24 cellular contexts compared by ENCODE assay signal in the genomic region with DNA sequence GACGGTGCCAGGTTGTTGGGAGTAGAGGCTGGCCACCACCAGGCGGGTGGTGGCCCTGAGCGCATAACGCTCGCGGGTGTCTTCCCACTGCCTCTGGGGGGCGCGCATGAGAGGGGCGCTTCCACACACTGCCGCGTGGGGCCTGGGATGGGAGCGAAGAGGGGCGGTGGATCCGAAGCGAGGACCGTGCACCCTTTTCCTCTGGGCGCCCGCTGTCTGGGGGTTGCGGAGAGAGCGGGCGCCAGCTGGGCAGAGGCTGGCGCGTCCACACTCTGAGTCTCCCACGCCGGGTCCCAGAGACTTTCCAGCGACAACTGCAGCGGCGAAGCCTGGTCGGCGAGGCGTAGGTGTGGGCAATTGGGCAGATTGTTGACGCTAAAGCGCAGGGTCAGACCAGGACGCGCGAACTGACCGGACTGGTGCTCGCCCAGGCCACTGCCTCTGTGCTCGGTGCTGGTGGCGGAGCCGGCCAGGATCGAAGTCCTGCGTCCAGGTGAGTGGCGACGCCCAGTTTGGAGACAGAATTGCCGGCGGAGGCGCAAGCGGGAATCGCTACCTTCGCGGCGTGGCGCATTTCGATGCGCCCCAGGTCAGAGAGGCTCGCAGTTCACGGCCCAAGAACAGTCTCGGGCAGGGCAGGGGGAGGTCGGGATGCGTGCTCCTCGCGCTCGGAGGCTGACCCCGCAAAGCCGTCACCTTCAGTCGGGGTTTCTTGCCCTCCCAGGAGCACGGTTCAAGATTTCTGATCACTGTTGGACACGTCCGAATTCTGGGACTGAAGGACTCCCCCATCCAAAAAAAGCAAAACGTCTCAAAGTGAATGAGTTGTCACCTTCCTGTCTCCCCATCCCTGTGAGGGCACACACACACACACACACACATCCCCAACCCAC. TPM values are rescaled to one million over a fixed set of nuclear protein-coding genes. Genes with fewer than 3 reads are reported as not detected.
DNase-seq lines count a peak whose midpoint lies in the region; ATAC-seq and TF ChIP-seq lines count a peak whose summit lies in the region.
"Had no signal": no experiment of that assay in that cellular context is flagged by ENCODE, and none has a peak within 500 bp of the region (broad histone marks: within the 10 kb centered on the region; RNA-seq: fewer than 3 reads in every experiment).

No MANE protein-coding gene starts in this region.

- no peak overlapping the region for H4K8ac ChIP-seq in mesendoderm (ENCODE audit: low read depth, low read length)

- no peak overlapping the region for H4K5ac ChIP-seq in mesendoderm (ENCODE audit: low read length)

- H3K4me1 ChIP-seq in GM23338 (ENCODE audit: insufficient read depth) (peaks cover 30% of the 10 kb centered on the region), mesendoderm (ENCODE audit: control insufficient read depth, low read depth, low read length) (peaks cover 2% of the 10 kb centered on the region)
- H3K4me1 ChIP-seq: Caco-2 had no signal

- 0 out of 2 replicates have a peak, but pooled peaks cover 8% of the 10 kb centered on the region for H3F3A ChIP-seq in GM23338 (replicated peaks; ENCODE audit: low read depth)

- ATAC-seq in GM23338 (peak; percentile 2; the same call in 2 of the 3 replicates), GM19452 (IDR thresholded peaks at IDR 0.05; ENCODE audit: unreplicated experiment) (no peak)
- ATAC-seq: SK-N-SH treated with all-trans-retinoic acid at 6 μM for 48 hours had no signal

- H3K9me3 ChIP-seq in WERI-Rb-1 (ENCODE audit: severe bottlenecking) = no peaks in the 10 kb centered on the region
- H3K9me3 ChIP-seq: Caco-2 had no signal

- H3K79me2 ChIP-seq in GM23338 (replicated peaks; ENCODE audit: insufficient read depth) (no peaks in the 10 kb centered on the region), mesendoderm (ENCODE audit: control insufficient read depth, insufficient read depth, low read length) (no peaks in the 10 kb centered on the region)

- H2BK120ac ChIP-seq in mesendoderm (ENCODE audit: low read depth, low read length) = no peak overlapping the region

- H3K79me1 ChIP-seq in mesendoderm (ENCODE audit: low read length) = no peaks in the 10 kb centered on the region

- H3K36me3 ChIP-seq in GM23338 (ENCODE audit: insufficient read depth) (no peaks in the 10 kb centered on the region), mesendoderm (ENCODE audit: control insufficient read depth, insufficient read depth, low read length) (no peaks in the 10 kb centered on the region), WERI-Rb-1 (peaks cover 4% of the 10 kb centered on the region)

- H3K9me3 Mint-ChIP-seq in GM23338 (no peaks in the 10 kb centered on the region; the same call in 2 of the 3 replicates), type B pancreatic cell (no peaks in the 10 kb centered on the region)
- H3K9me3 Mint-ChIP-seq in activated T-helper 1 cell treated with anti-CD3 and anti-CD28 coated beads, Interleukin-12 subunit alpha, Interleukin-12 subunit beta, Interleukin-2, Interleukin-4 antibody, amounts not matched to agents 30 ng/mL and 10 ng/mL and 1 ng/mL, durations not matched to agents 14 hours and 24 hours and 36 hours = peaks cover 8% of the 10 kb centered on the region
- H3K9me3 Mint-ChIP-seq: CD4-positive, alpha-beta T cell had no signal

- intact Hi-C loops in activated T-helper 1 cell treated with anti-CD3 and anti-CD28 coated beads, Interleukin-12 subunit alpha, Interleukin-12 subunit beta, Interleukin-2, Interleukin-4 antibody, amounts not matched to agents 30 ng/mL and 10 ng/mL and 1 ng/mL, durations not matched to agents 14 hours and 24 hours and 36 hours (cut with micrococcal nuclease) = no loop called here

- H3K4me3 Mint-ChIP-seq in GM23338 = no peak overlapping the region
- H3K4me3 Mint-ChIP-seq in activated T-helper 1 cell treated with anti-CD3 and anti-CD28 coated beads, Interleukin-12 subunit alpha, Interleukin-12 subunit beta, Interleukin-2, Interleukin-4 antibody, amounts not matched to agents 30 ng/mL and 10 ng/mL and 1 ng/mL, durations not matched to agents 14 hours and 24 hours and 36 hours = no peak overlapping the region
- peak overlapping the region; percentile 34 for H3K4me3 Mint-ChIP-seq in type B pancreatic cell
- H3K4me3 Mint-ChIP-seq: CD4-positive, alpha-beta T cell had no signal

- H2BK5ac ChIP-seq in mesendoderm (ENCODE audit: low read length) = no peak overlapping the region

- H3K27me3 Mint-ChIP-seq in GM23338 (ENCODE audit: insufficient read depth, low read depth, poor library complexity) (peaks cover 91% of the 10 kb centered on the region), type B pancreatic cell (peaks cover 87% of the 10 kb centered on the region)
- peaks cover 51% of the 10 kb centered on the region for H3K27me3 Mint-ChIP-seq in activated T-helper 1 cell treated with anti-CD3 and anti-CD28 coated beads, Interleukin-12 subunit alpha, Interleukin-12 subunit beta, Interleukin-2, Interleukin-4 antibody, amounts not matched to agents 30 ng/mL and 10 ng/mL and 1 ng/mL, durations not matched to agents 14 hours and 24 hours and 36 hours (ENCODE audit: insufficient read depth)

- DNase-seq in GM23338 (ENCODE audit: low spot score) (no peak), mesendoderm (no peak), type B pancreatic cell (ENCODE audit: extremely low spot score, unreplicated experiment) (no peak), NCI-H446 (lab: John Stamatoyannopoulos, UW) (no peak), WERI-Rb-1 (no peak)
- no peak for DNase-seq in activated T-helper 1 cell treated with anti-CD3 and anti-CD28 coated beads, Interleukin-12 subunit alpha, Interleukin-12 subunit beta, Interleukin-2, Interleukin-4 antibody, amounts not matched to agents 30 ng/mL and 10 ng/mL and 1 ng/mL, durations not matched to agents 14 hours and 24 hours and 36 hours (ENCODE audit: low spot score)
- DNase-seq: Caco-2; CD4-positive, alpha-beta T cell; GDM1; GOT3; Karpas-422; NCI-H1417 treated with DMSO at 0.1 percent for 48 hours; NCI-H187 treated with DMSO at 0.1 percent for 48 hours; NCI-H2227 treated with DMSO at 0.1 percent for 48 hours; NCI-H524; NCI-H82; PC-9; SIG-M5 had no signal

- peak; percentile 21 to 39; a peak in 3 of 4 replicates for TF ChIP-seq CTCF in GM23338 (conservative IDR thresholded peaks at IDR 0.05; ENCODE audit: low read depth in 2 of 2)
- peak; percentile 13 for TF ChIP-seq CTCF in type B pancreatic cell (conservative IDR thresholded peaks at IDR 0.05)
- no peak for TF ChIP-seq CTCF in WERI-Rb-1 (IDR thresholded peaks at IDR 0.05; ENCODE audit: low read depth, low read length)

- H3K27me3 ChIP-seq in GM23338 (ENCODE audit: insufficient read depth) (peaks cover 97% of the 10 kb centered on the region), mesendoderm (ENCODE audit: insufficient read depth, low read length, poor library complexity) (peaks cover 88% of the 10 kb centered on the region), WERI-Rb-1 (ENCODE audit: insufficient read depth, low read depth, severe bottlenecking) (no peaks in the 10 kb centered on the region)

- no peak overlapping the region for H3K27ac ChIP-seq in GM23338 (ENCODE audit: low read depth)
- H3K27ac ChIP-seq in mesendoderm (ENCODE audit: low read depth, low read length) = no peak overlapping the region
- no peak overlapping the region for H3K27ac ChIP-seq in WERI-Rb-1
- H3K27ac ChIP-seq: HL-60, PC-9, RWPE1 had no signal

- H2BK15ac ChIP-seq in mesendoderm (replicated peaks; ENCODE audit: low read depth) = no peak overlapping the region

- no peak overlapping the region for H3K4me3 ChIP-seq in GM23338
- H3K4me3 ChIP-seq in mesendoderm (ENCODE audit: low read length) = no peak overlapping the region
- H3K4me3 ChIP-seq in WERI-Rb-1 (ENCODE audit: low read depth, low read length) = no peak overlapping the region
- H3K4me3 ChIP-seq: PC-9 had no signal

- peaks cover 36% of the 10 kb centered on the region for H4K20me1 ChIP-seq in GM23338 (replicated peaks; ENCODE audit: insufficient read depth)

- no peak overlapping the region for H2AFZ ChIP-seq in GM23338
- H2AFZ ChIP-seq: PC-9 had no signal

- H3K9me2 ChIP-seq in GM23338 (ENCODE audit: insufficient read depth) = no peaks in the 10 kb centered on the region

- H3K4me1 Mint-ChIP-seq in GM23338 (peaks cover 25% of the 10 kb centered on the region), type B pancreatic cell (ENCODE audit: unreplicated experiment) (peaks cover 4% of the 10 kb centered on the region)
- no peaks in the 10 kb centered on the region for H3K4me1 Mint-ChIP-seq in activated T-helper 1 cell treated with anti-CD3 and anti-CD28 coated beads, Interleukin-12 subunit alpha, Interleukin-12 subunit beta, Interleukin-2, Interleukin-4 antibody, amounts not matched to agents 30 ng/mL and 10 ng/mL and 1 ng/mL, durations not matched to agents 14 hours and 24 hours and 36 hours (ENCODE audit: low read depth)

- H3K4ac ChIP-seq in mesendoderm (ENCODE audit: low read depth, low read length) = no peak overlapping the region

- H3K4me2 ChIP-seq in GM23338 (no peak overlapping the region), mesendoderm (ENCODE audit: low read length) (no peak overlapping the region)
- H3K4me2 ChIP-seq: PC-9 had no signal

- H3K36me3 Mint-ChIP-seq in GM23338 (ENCODE audit: low read depth) = no peaks in the 10 kb centered on the region; the same call in 2 of the 3 replicates
- H3K36me3 Mint-ChIP-seq in activated T-helper 1 cell treated with anti-CD3 and anti-CD28 coated beads, Interleukin-12 subunit alpha, Interleukin-12 subunit beta, Interleukin-2, Interleukin-4 antibody, amounts not matched to agents 30 ng/mL and 10 ng/mL and 1 ng/mL, durations not matched to agents 14 hours and 24 hours and 36 hours (ENCODE audit: low read depth) = no peaks in the 10 kb centered on the region
- H3K36me3 Mint-ChIP-seq in type B pancreatic cell = no peaks in the 10 kb centered on the region

- WGBS in mesendoderm (ENCODE audit: extremely low coverage, insufficient coverage, low lambda C conversion rate) = no CpG with 5 or more reads among the region's 71 CpGs

- H3K9ac ChIP-seq in mesendoderm (ENCODE audit: low read length) = no peak overlapping the region

- H2AK5ac ChIP-seq in mesendoderm (ENCODE audit: low read length) = no peak overlapping the region

- H3K27ac Mint-ChIP-seq in GM23338 = no peak overlapping the region
- H3K27ac Mint-ChIP-seq in activated T-helper 1 cell treated with anti-CD3 and anti-CD28 coated beads, Interleukin-12 subunit alpha, Interleukin-12 subunit beta, Interleukin-2, Interleukin-4 antibody, amounts not matched to agents 30 ng/mL and 10 ng/mL and 1 ng/mL, durations not matched to agents 14 hours and 24 hours and 36 hours = peak overlapping the region; percentile 23
- no peak overlapping the region for H3K27ac Mint-ChIP-seq in type B pancreatic cell
- H3K27ac Mint-ChIP-seq: CD4-positive, alpha-beta T cell had no signal

- H3K56ac ChIP-seq in mesendoderm (ENCODE audit: low read length) = peak overlapping the region; percentile 15

- H3K23ac ChIP-seq in mesendoderm (ENCODE audit: low read length) = no peak overlapping the region

- H3K18ac ChIP-seq in mesendoderm (ENCODE audit: low read length) = no peak overlapping the region

RNA-seq across cellular contexts. Expression of a gene that starts 2.6 kb away (rescaled TPM):
- total RNA-seq in GM23338 (2014; rRNA removed; shearing (Covaris generic)) = 0.69 TPM in 1 of 2 replicates, not detected in the other
- polyA plus RNA-seq in GM23338 (2016; fragmentation: Nextera tagmentation; extraction: Ambion mirVana) = 0.23 TPM in 1 of 2 replicates, not detected in the other
- total RNA-seq in activated T-helper 1 cell treated with anti-CD3 and anti-CD28 coated beads, Interleukin-12 subunit alpha, Interleukin-12 subunit beta, Interleukin-2, Interleukin-4 antibody, amounts not matched to agents 30 ng/mL and 10 ng/mL and 1 ng/mL, durations not matched to agents 14 hours and 24 hours and 36 hours = not detected in 2 replicates
- polyA plus RNA-seq in mesendoderm (2013, experiment 1 of 2) = 0.38 TPM
- polyA plus RNA-seq in mesendoderm (2013, experiment 2 of 2) = 0.34 TPM
- 3.2 and 3.4 TPM in 2 replicates for total RNA-seq in type B pancreatic cell (ENCODE audit: low replicate concordance)
- total RNA-seq: CD4-positive, alpha-beta T cell; HT1080; MCF 10A; PC-9 had no signal
